In the genomic region with DNA sequence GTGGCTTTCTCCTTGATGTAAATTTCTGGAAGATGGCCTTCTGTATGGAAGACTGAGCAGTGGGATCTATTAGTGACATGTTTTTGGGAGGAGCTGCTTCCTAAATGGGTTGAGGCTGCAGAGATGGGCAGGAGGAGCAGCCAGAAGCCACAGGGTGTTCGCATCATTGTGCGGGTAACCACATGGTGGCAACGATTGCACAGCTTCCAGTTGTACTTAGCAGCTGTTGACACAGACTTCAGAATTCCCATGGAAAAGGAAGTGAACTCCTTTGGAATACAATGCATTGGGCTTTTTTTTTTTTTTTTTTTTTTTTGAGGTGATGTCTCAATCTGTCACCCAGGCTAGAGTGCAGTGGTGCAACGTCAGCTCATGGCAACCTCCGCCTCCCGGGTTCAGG, we compare ENCODE assay signal across 8 cellular contexts.
DNase-seq lines count a peak whose midpoint lies in the region; ATAC-seq, FAIRE-seq and TF ChIP-seq lines count a peak whose summit lies in the region.

No MANE protein-coding gene starts in this region.

- no peak for FAIRE-seq in GM12878 (lab: Jason Lieb, UNC)
- peak; percentile 42 for FAIRE-seq in HepG2 (lab: Jason Lieb, UNC)

- TF ChIP-seq RAD21 in GM12878 (IDR thresholded peaks at IDR 0.05; ENCODE audit: insufficient read depth, low read depth, low read length) (no peak), HepG2 (CRISPR knock-in tag; IDR thresholded peaks at IDR 0.05) (peak; percentile 62)

- H3K9me3 ChIP-seq in MG63 (no peaks in the 10 kb centered on the region; the same call in 1 of the 2 replicates), GM12878 (replicated peaks; ENCODE audit: control insufficient read depth, insufficient read depth, low read length) (no peaks in the 10 kb centered on the region), HepG2 (ENCODE audit: low read length) (no peaks in the 10 kb centered on the region), transverse colon (no peaks in the 10 kb centered on the region)

- no peak overlapping the region for H3K4me3 Mint-ChIP-seq in Calu3 (ENCODE audit: low read depth, unreplicated experiment)

- POLR2A ChIA-PET in GM12878 (lab: Charles Lee) = interaction anchor here (0.6 kb wide), 1 partner anchor 665 kb away, joined by 3 read pairs; no protein-coding TSS in a partner anchor
- POLR2A ChIA-PET in HepG2 (lab: Yijun Ruan, JAX) = interaction anchor here (0.7 to 1.2 kb wide), 2 partner anchors 295 to 539 kb away, joined by 3 to 5 read pairs; no protein-coding TSS in a partner anchor

- H3K36me3 ChIP-seq in MG63 (no peaks in the 10 kb centered on the region), GM12878 (ENCODE audit: control insufficient read depth in 2 of 2, insufficient read depth in 2 of 2, low read length in 1 of 2) (peaks cover 0 to 2% of the 10 kb centered on the region in 2 experiments; a peak in 1 of 4 replicates), HepG2 (replicated peaks in 1 of 2; ENCODE audit: control insufficient read depth in 1 of 2, insufficient read depth in 2 of 2, low read length in 2 of 2) (0 out of 5 replicates have a peak, but pooled peaks cover 0 to 3% of the 10 kb centered on the region in 2 experiments), transverse colon (no peaks in the 10 kb centered on the region)

- H4K20me1 ChIP-seq in GM12878 (ENCODE audit: control insufficient read depth, insufficient read depth) (no peaks in the 10 kb centered on the region), HepG2 (ENCODE audit: insufficient read depth, low read length) (no peaks in the 10 kb centered on the region)

- H3K9ac ChIP-seq in GM12878 (ENCODE audit: control insufficient read depth, insufficient read depth, low read length) (no peak overlapping the region), HepG2 (ENCODE audit: insufficient read depth, low read depth, low read length) (no peak overlapping the region)

- DNase-seq in Calu3 (peak; percentile 8), MG63 (peak; percentile 74), GM12878 (ENCODE audit: low read depth, low spot score) (no peak), HepG2 (ENCODE audit: low spot score) (peak; percentile 80), GDM1 (lab: John Stamatoyannopoulos, UW) (no peak), NOMO-1 treated with dmso at 0.1 percent for 144 hours (lab: John Stamatoyannopoulos, UW; ENCODE audit: unreplicated experiment) (no peak), transverse colon (no peak), GM19238 (ENCODE audit: insufficient read length, low spot score) (no peak)

- no peaks in the 10 kb centered on the region for H3K27me3 ChIP-seq in MG63
- H3K27me3 ChIP-seq in GM12878 (replicated peaks in 1 of 2; ENCODE audit: control insufficient read depth in 2 of 2, insufficient read depth in 2 of 2, low read length in 1 of 2) = no peaks in the 10 kb centered on the region
- H3K27me3 ChIP-seq in HepG2 (ENCODE audit: control insufficient read depth in 1 of 2, insufficient read depth in 2 of 2, low read length in 2 of 2) = no peaks in the 10 kb centered on the region
- H3K27me3 ChIP-seq in transverse colon = no peaks in the 10 kb centered on the region

- no peak overlapping the region for H3K4me2 ChIP-seq in GM12878 (ENCODE audit: control insufficient read depth, insufficient read depth)
- no peak overlapping the region for H3K4me2 ChIP-seq in HepG2 (ENCODE audit: low read depth, low read length)

- TF ChIP-seq POLR2A in GM12878 (IDR thresholded peaks at IDR 0.05; ENCODE audit: low read depth, low read length) (no peak), HepG2 (IDR thresholded peaks at IDR 0.05; ENCODE audit: insufficient read depth in 1 of 2, low read depth in 2 of 2, low read length in 2 of 2) (no peak), transverse colon (IDR thresholded peaks at IDR 0.05) (no peak)

- H3K27me3 Mint-ChIP-seq in Calu3 (ENCODE audit: unreplicated experiment) = no peaks in the 10 kb centered on the region

- H3K9me3 Mint-ChIP-seq in Calu3 (ENCODE audit: low read depth, unreplicated experiment) = no peaks in the 10 kb centered on the region

- H3K4me3 ChIP-seq in MG63 (no peak overlapping the region), GM12878 (no peak overlapping the region), HepG2 (replicated peaks in 1 of 3; ENCODE audit: insufficient read depth in 1 of 3, low read depth in 2 of 3, low read length in 3 of 3) (no peak overlapping the region), transverse colon (no peak overlapping the region)

- no peak for TF ChIP-seq CTCF in Calu3 (IDR thresholded peaks at IDR 0.05; ENCODE audit: unreplicated experiment)
- no peak for TF ChIP-seq CTCF in GM12878 (IDR thresholded peaks at IDR 0.05 in 2 of 3, conservative IDR thresholded peaks at IDR 0.05 in 1 of 3; ENCODE audit: control insufficient read depth in 2 of 3, extremely low read depth in 1 of 3, insufficient read depth in 1 of 3, low read depth in 3 of 3, low read length in 3 of 3)
- peak; percentile 77 for TF ChIP-seq CTCF in HepG2 (CRISPR knock-in tag; IDR thresholded peaks at IDR 0.05)
- no peak for TF ChIP-seq CTCF in transverse colon (IDR thresholded peaks at IDR 0.05)

- no peak for TF ChIP-seq EP300 in GM12878 (IDR thresholded peaks at IDR 0.05; ENCODE audit: borderline replicate concordance in 1 of 2, control insufficient read depth in 1 of 2, low read depth in 2 of 2, low read length in 2 of 2)
- no peak for TF ChIP-seq EP300 in HepG2 (IDR thresholded peaks at IDR 0.05; ENCODE audit: low read depth in 2 of 2, low read length in 2 of 2)
- no peak for TF ChIP-seq EP300 in HepG2 (CRISPR knock-in tag; IDR thresholded peaks at IDR 0.05; ENCODE audit: borderline replicate concordance)
- TF ChIP-seq EP300 in transverse colon (IDR thresholded peaks at IDR 0.05; ENCODE audit: low read depth) = no peak

- in situ Hi-C loops in GM12878 (cut with MboI) = no loop called here
- in situ Hi-C loops in HepG2 (cut with HindIII; ENCODE audit: extremely low pct_ligation_motif_present, low pct_unique_long_range_greater_than_20kb) = loop anchor here (5.0 kb wide), 1 partner anchor 721 kb away; no protein-coding TSS in a partner anchor
- in situ Hi-C loops in transverse colon (cut with MboI; ENCODE audit: low pct_ligation_motif_present in 1 of 4, low pct_unique_long_range_greater_than_20kb in 1 of 4, low sequenced_read_pairs in 3 of 4) = no loop called here

- no peak for ATAC-seq in GM12878
- peak; percentile 94 for ATAC-seq in HepG2

- intact Hi-C loops in Calu3 (cut with micrococcal nuclease; ENCODE audit: unreplicated experiment) = loop anchor here (10.0 kb wide), 1 partner anchor 579 kb away; no protein-coding TSS in a partner anchor
- intact Hi-C loops in GM12878 (cut with micrococcal nuclease; ENCODE audit: unreplicated experiment) = no loop called here
- intact Hi-C loops in HepG2 (cut with micrococcal nuclease; ENCODE audit: unreplicated experiment) = loop anchor here (1.0 to 2.0 kb wide), 2 partner anchors 297 to 719 kb away; a partner anchor contains a TSS
- intact Hi-C loops in transverse colon (cut with DNase I; ENCODE audit: low total_unique reads) = no loop called here

- H2AFZ ChIP-seq in GM12878 (ENCODE audit: control insufficient read depth, low read depth, low read length) (no peak overlapping the region), HepG2 (ENCODE audit: low read length) (no peak overlapping the region)

- BruUV-seq in Calu3 (replicated peaks; lab: Mats Ljungman, UMichigan) (no TSS peak), GM12878 (replicated peaks; lab: Mats Ljungman, UMichigan) (no TSS peak), HepG2 (replicated peaks; lab: Mats Ljungman, UMichigan) (no TSS peak)

- H3K4me1 Mint-ChIP-seq in Calu3 (ENCODE audit: low read depth, unreplicated experiment) = no peaks in the 10 kb centered on the region

- H3K4me1 ChIP-seq in GM12878 (ENCODE audit: control insufficient read depth, insufficient read depth, low read length) = peaks cover 9% of the 10 kb centered on the region
- peaks cover 43% of the 10 kb centered on the region for H3K4me1 ChIP-seq in HepG2 (ENCODE audit: insufficient read depth, low read length)
- H3K4me1 ChIP-seq in transverse colon = peaks cover 0 to 38% (median 14%) of the 10 kb centered on the region in 4 donors

- CTCF ChIA-PET in Calu3 (lab: Charles Lee) (interaction anchor here (0.7 to 0.8 kb wide), 4 partner anchors 34 to 793 kb away, joined by 4 to 5 read pairs (median 4); no protein-coding TSS in a partner anchor), GM12878 (lab: Yijun Ruan, JAX) (interaction anchor here (0.6 to 1.6 kb wide), 6 partner anchors 8 to 239 kb away, joined by 3 to 10 read pairs (median 4); no protein-coding TSS in a partner anchor), HepG2 (lab: Yijun Ruan, JAX; ENCODE audit: low intra/inter-chr PET ratio, low total read pairs) (no interaction called here)

- no peaks in the 10 kb centered on the region; the same call in 1 of the 2 replicates for H3K79me2 ChIP-seq in GM12878 (ENCODE audit: control insufficient read depth, insufficient read depth, low read length)
- no peaks in the 10 kb centered on the region for H3K79me2 ChIP-seq in HepG2 (ENCODE audit: insufficient read depth, low read length)

- H3K27ac Mint-ChIP-seq in Calu3 (ENCODE audit: unreplicated experiment) = no peak overlapping the region

- peaks cover 5% of the 10 kb centered on the region for H3K36me3 Mint-ChIP-seq in Calu3 (ENCODE audit: insufficient read depth, unreplicated experiment)

- H3K27ac ChIP-seq in GM12878 (ENCODE audit: control insufficient read depth, insufficient read depth) (no peak overlapping the region), HepG2 (ENCODE audit: extremely low read length, insufficient read depth, low read length) (no peak overlapping the region), transverse colon (no peak overlapping the region)

- RAD21 ChIA-PET in GM12878 (lab: Charles Lee; ENCODE audit: unreplicated experiment) = interaction anchor here (0.9 to 1.5 kb wide), 3 partner anchors 48 to 82 kb away, joined by 3 read pairs; no protein-coding TSS in a partner anchor

- WGBS in GM12878 (ENCODE audit: insufficient coverage, insufficient replicate concordance, low lambda C conversion rate, missing lambda C conversion rate) = 95% methylated on average over 3 of the region's 6 CpGs
- WGBS in HepG2 (ENCODE audit: low lambda C conversion rate) = 66% methylated on average over 6 of the region's 6 CpGs
- WGBS in transverse colon (ENCODE audit: low coverage in 1 of 2), 2 donors = 73% methylated on average over 6 of the region's 6 CpGs; no CpG with 5 or more reads in 1 of the 2 donors

- SMC1A ChIA-PET in GM12878 (lab: Charles Lee; ENCODE audit: uncharacterized antibody, unreplicated experiment) = interaction anchor here (1.0 to 20.0 kb wide), 7 partner anchors 8 to 101 kb away, joined by 3 to 271 read pairs (median 4); no protein-coding TSS in a partner anchor

TF ChIP-seq in GM12878, 131 proteins besides CTCF, POLR2A, EP300 and RAD21 (continues in another document):
- no peak for TF ChIP-seq ZBED1 (IDR thresholded peaks at IDR 0.05; ENCODE audit: borderline replicate concordance)
- TF ChIP-seq RB1 (IDR thresholded peaks at IDR 0.05; ENCODE audit: borderline replicate concordance) = no peak
- 0 out of 2 replicates have a peak, but pooled peaks have one; percentile 6 for TF ChIP-seq RUNX3 (IDR thresholded peaks at IDR 0.05; ENCODE audit: low read length)

TF ChIP-seq in HepG2, 621 proteins besides CTCF, POLR2A, EP300 and RAD21 (continues in another document):
- TF ChIP-seq FOXA1 (IDR thresholded peaks at IDR 0.05) (no peak), FOXA1 (CRISPR knock-in tag; IDR thresholded peaks at IDR 0.05) (peak; percentile 88), SIN3B (IDR thresholded peaks at IDR 0.05; ENCODE audit: low read length) (no peak), FOXA3 (CRISPR knock-in tag; IDR thresholded peaks at IDR 0.05) (peak; percentile 79), POGZ (CRISPR knock-in tag; IDR thresholded peaks at IDR 0.05) (peak; percentile 43; the same call in 1 of the 2 replicates)

Comparison
In these comparisons a context has a peak if more than half of its experiments do, and no peak if none do; other contexts are left out.
1. DNase-seq: peak in Calu3 (single experiment), MG63 (single experiment) and HepG2 (single experiment); none in GM12878 (single experiment), GDM1 (single experiment), NOMO-1 treated with dmso at 0.1 percent for 144 hours (single experiment), transverse colon (single experiment) and GM19238 (single experiment).
2. intact Hi-C loops: an anchor here in Calu3 (10.0 kb wide) and HepG2 (1.0 to 2.0 kb wide); none called in GM12878 and transverse colon.